ENCODE assay signal across 8 cellular contexts in genomic region chr5:139342423-139342723, GRCh38. TPM values are rescaled to one million over a fixed set of nuclear protein-coding genes. Genes with fewer than 3 reads are reported as not detected.
A peak's percentile ranks its signal among the peaks of the same experiment; 100 is the strongest.
DNase-seq lines count a peak whose midpoint lies in the region; ATAC-seq, FAIRE-seq and TF ChIP-seq lines count a peak whose summit lies in the region.

No MANE protein-coding gene starts in this region.

- H3K9me3 Mint-ChIP-seq in activated CD4-positive, alpha-beta T cell treated with anti-CD3 and anti-CD28 coated beads, Interleukin-2, amount 10 ng/mL, durations not matched to agents 7 days and 5 days = no peaks in the 10 kb centered on the region

- H3K4me1 ChIP-seq in GM12878 (ENCODE audit: control insufficient read depth, insufficient read depth, low read length) (peaks cover 11% of the 10 kb centered on the region), mucosa of rectum (ENCODE audit: control insufficient read depth in 2 of 2, insufficient read depth in 2 of 2, low read length in 2 of 2) (peaks cover 18 to 25% of the 10 kb centered on the region in 2 donors)

- no peak for DNase-seq in activated CD4-positive, alpha-beta T cell treated with anti-CD3 and anti-CD28 coated beads, Interleukin-2, amount 10 ng/mL, durations not matched to agents 7 days and 5 days
- DNase-seq in activated CD4-positive, alpha-beta T cell treated with anti-CD3 and anti-CD28 coated beads for 48 hours = no peak
- DNase-seq in HL-60 (ENCODE audit: low read depth in 1 of 2, low spot score in 1 of 2) = no peak
- no peak for DNase-seq in GM12878 (ENCODE audit: low read depth, low spot score)
- DNase-seq in DMS153 treated with DMSO at 0.1 percent for 48 hours (lab: John Stamatoyannopoulos, UW; ENCODE audit: unreplicated experiment) = no peak
- DNase-seq in T-helper 9 cell = no peak

- H3K27me3 ChIP-seq in HL-60 (ENCODE audit: insufficient read depth, poor library complexity, severe bottlenecking) (no peaks in the 10 kb centered on the region), GM12878 (replicated peaks in 1 of 2; ENCODE audit: control insufficient read depth in 2 of 2, insufficient read depth in 2 of 2, low read length in 1 of 2) (no peaks in the 10 kb centered on the region), mucosa of rectum (ENCODE audit: control insufficient read depth in 2 of 2, insufficient read depth in 2 of 2, low read length in 2 of 2) (no peaks in the 10 kb centered on the region)

- H3K4me3 ChIP-seq in HL-60 (replicated peaks; ENCODE audit: insufficient read depth, low read length) (peak overlapping the region; percentile 82), GM12878 (peak overlapping the region; percentile 93), mucosa of rectum (ENCODE audit: low read length in 2 of 2) (peak overlapping the region; percentile 99)

- TF ChIP-seq CTCF in HL-60 (IDR thresholded peaks at IDR 0.05; ENCODE audit: insufficient read depth, low read length) (no peak), GM12878 (IDR thresholded peaks at IDR 0.05 in 2 of 3, conservative IDR thresholded peaks at IDR 0.05 in 1 of 3; ENCODE audit: control insufficient read depth in 2 of 3, extremely low read depth in 1 of 3, insufficient read depth in 1 of 3, low read depth in 3 of 3, low read length in 3 of 3) (no peak)

- peak overlapping the region; percentile 11; the same call in 1 of the 2 replicates for H2AFZ ChIP-seq in GM12878 (ENCODE audit: control insufficient read depth, low read depth, low read length)

- H3K9ac ChIP-seq in GM12878 (ENCODE audit: control insufficient read depth, insufficient read depth, low read length) (peak overlapping the region; percentile 94), mucosa of rectum (ENCODE audit: low read depth in 1 of 2, low read length in 2 of 2) (peak overlapping the region; percentile 95 to 100)

- H3K27me3 Mint-ChIP-seq in activated CD4-positive, alpha-beta T cell treated with anti-CD3 and anti-CD28 coated beads, Interleukin-2, amount 10 ng/mL, durations not matched to agents 7 days and 5 days = no peaks in the 10 kb centered on the region

- SMC1A ChIA-PET in GM12878 (lab: Charles Lee; ENCODE audit: uncharacterized antibody, unreplicated experiment) = interaction anchor here (0.7 to 1.8 kb wide), 12 partner anchors 33 to 91 kb away, joined by 3 to 14 read pairs (median 5); partner anchors contain the start of gene SPATA24

- CTCF ChIA-PET in activated CD4-positive, alpha-beta T cell treated with anti-CD3 and anti-CD28 coated beads, Interleukin-2, amount 10 ng/mL, durations not matched to agents 7 days and 5 days (lab: Charles Lee) = interaction anchor here (0.6 to 3.3 kb wide), 18 partner anchors 8 to 68 kb away, joined by 3 to 28 read pairs (median 4); no protein-coding TSS in a partner anchor
- CTCF ChIA-PET in GM12878 (lab: Yijun Ruan, JAX) = interaction anchor here (0.6 to 3.1 kb wide), 24 partner anchors 9 to 171 kb away, joined by 3 to 24 read pairs (median 4); partner anchors contain the start of gene MZB1

- H3K4me1 Mint-ChIP-seq in activated CD4-positive, alpha-beta T cell treated with anti-CD3 and anti-CD28 coated beads, Interleukin-2, amount 10 ng/mL, durations not matched to agents 7 days and 5 days = peaks cover 38% of the 10 kb centered on the region

- TF ChIP-seq EP300 in GM12878 (IDR thresholded peaks at IDR 0.05; ENCODE audit: borderline replicate concordance in 1 of 2, control insufficient read depth in 1 of 2, low read depth in 2 of 2, low read length in 2 of 2) = no peak

- WGBS in GM12878 (ENCODE audit: insufficient coverage, insufficient replicate concordance, low lambda C conversion rate, missing lambda C conversion rate) = under 1% methylated on average over 16 of the region's 16 CpGs

- H3K36me3 ChIP-seq in GM12878 (ENCODE audit: control insufficient read depth in 2 of 2, insufficient read depth in 2 of 2, low read length in 1 of 2) = peaks cover 0 to 2% of the 10 kb centered on the region in 2 experiments; a peak in 1 of 4 replicates
- no peaks in the 10 kb centered on the region for H3K36me3 ChIP-seq in mucosa of rectum (ENCODE audit: control insufficient read depth in 2 of 2, insufficient read depth in 2 of 2, low read length in 2 of 2)

- peak; percentile 35 for FAIRE-seq in GM12878 (lab: Jason Lieb, UNC)

- H3K36me3 Mint-ChIP-seq in activated CD4-positive, alpha-beta T cell treated with anti-CD3 and anti-CD28 coated beads, Interleukin-2, amount 10 ng/mL, durations not matched to agents 7 days and 5 days (ENCODE audit: low read depth) = peaks cover 21% of the 10 kb centered on the region

- in situ Hi-C loops in GM12878 (cut with MboI) = no loop called here

- H3K9me3 ChIP-seq in GM12878 (replicated peaks; ENCODE audit: control insufficient read depth, insufficient read depth, low read length) (no peaks in the 10 kb centered on the region), mucosa of rectum (ENCODE audit: control insufficient read depth in 2 of 2, low read length in 2 of 2) (no peaks in the 10 kb centered on the region)

- peak overlapping the region; percentile 93 for H3K4me3 Mint-ChIP-seq in activated CD4-positive, alpha-beta T cell treated with anti-CD3 and anti-CD28 coated beads, Interleukin-2, amount 10 ng/mL, durations not matched to agents 7 days and 5 days

- BruUV-seq in GM12878 (replicated peaks; lab: Mats Ljungman, UMichigan) = no TSS peak

- no peak for TF ChIP-seq RAD21 in GM12878 (IDR thresholded peaks at IDR 0.05; ENCODE audit: insufficient read depth, low read depth, low read length)

- POLR2A ChIA-PET in activated CD4-positive, alpha-beta T cell treated with anti-CD3 and anti-CD28 coated beads, Interleukin-2, amount 10 ng/mL, durations not matched to agents 7 days and 5 days (lab: Charles Lee) = interaction anchor here (0.6 to 1.1 kb wide), 5 partner anchors 37 to 139 kb away, joined by 3 to 6 read pairs (median 4); no protein-coding TSS in a partner anchor
- POLR2A ChIA-PET in GM12878 (lab: Charles Lee) = interaction anchor here (0.6 to 3.2 kb wide), 15 partner anchors 10 to 801 kb away, joined by 3 to 51 read pairs (median 5); partner anchors contain the start of genes MATR3, MZB1 and SPATA24

- RAD21 ChIA-PET in GM12878 (lab: Charles Lee; ENCODE audit: unreplicated experiment) = interaction anchor here (0.7 to 3.8 kb wide), 12 partner anchors 8 to 553 kb away, joined by 3 to 42 read pairs (median 6); partner anchors contain the start of gene MZB1

- intact Hi-C loops in GM12878 (cut with micrococcal nuclease; ENCODE audit: unreplicated experiment) = no loop called here

- ATAC-seq in GM12878 (peak; percentile 88), GM21447 (IDR thresholded peaks at IDR 0.05; ENCODE audit: unreplicated experiment) (no peak)

- H4K20me1 ChIP-seq in GM12878 (ENCODE audit: control insufficient read depth, insufficient read depth) = no peaks in the 10 kb centered on the region

- H3K27ac ChIP-seq in HL-60 (replicated peaks) (peak overlapping the region; percentile 88), GM12878 (ENCODE audit: control insufficient read depth, insufficient read depth) (peak overlapping the region; percentile 92), mucosa of rectum (ENCODE audit: low read depth in 2 of 2, low read length in 2 of 2) (peak overlapping the region; percentile 98 to 100)

- peak overlapping the region; percentile 99 for H3K27ac Mint-ChIP-seq in activated CD4-positive, alpha-beta T cell treated with anti-CD3 and anti-CD28 coated beads, Interleukin-2, amount 10 ng/mL, durations not matched to agents 7 days and 5 days

- no peak for TF ChIP-seq POLR2A in GM12878 (IDR thresholded peaks at IDR 0.05; ENCODE audit: low read depth, low read length)

- H3K79me2 ChIP-seq in GM12878 (ENCODE audit: control insufficient read depth, insufficient read depth, low read length) = peaks cover 50% of the 10 kb centered on the region

- H3K4me2 ChIP-seq in GM12878 (ENCODE audit: control insufficient read depth, insufficient read depth) = peak overlapping the region; percentile 86

RNA-seq across cellular contexts. Expression of gene PAIP2, which starts 0.7 kb away (rescaled TPM):
- total RNA-seq in activated CD4-positive, alpha-beta T cell treated with anti-CD3 and anti-CD28 coated beads, Interleukin-2, amount 10 ng/mL, durations not matched to agents 7 days and 5 days = 10 to 100 TPM; 87.0 to 96.0 TPM
- 42.6 and 50.2 TPM in 2 replicates for total RNA-seq in GM12878 (2013; cell fraction: nucleolus; rRNA removed)
- total RNA-seq in GM12878 (2014; rRNA removed) (49.9 and 55.2 TPM in 2 replicates), GM12878 (2014; rRNA removed; fragmentation: Illumina TruSeq; extraction: Trizol) (57.6 and 58.4 TPM in 2 replicates), GM12878 (2021) (60.5 and 71.1 TPM in 2 replicates)
- polyA plus RNA-seq in GM12878 (2011; ENCODE audit: low read depth) = 70.0 TPM
- polyA plus RNA-seq in GM12878 (2011; rRNA removed) (143 and 198 TPM in 2 replicates), GM12878 (2014; fragmentation: Illumina TruSeq; extraction: Trizol) (105 and 125 TPM in 2 replicates), GM12878 (2014; fragmentation: Nextera tagmentation; extraction: Ambion mirVana) (100 to 1,000 TPM; 100 to 113 TPM), GM12878 (2014; rRNA removed) (51.8 and 67.3 TPM in 2 replicates), GM12878 (2016; fragmentation: Nextera tagmentation; extraction: Ambion mirVana) (100 to 1,000 TPM; 153 to 154 TPM)
- 55.0 and 60.8 TPM in 2 replicates for polyA plus RNA-seq in GM12878 (2011; cell fraction: cytosol; rRNA removed)
- polyA plus RNA-seq in GM12878 (2011; cell fraction: nucleus; rRNA removed) = 32.5 and 35.7 TPM in 2 replicates
- polyA plus RNA-seq in GM12878 (2012) = 95.1 and 144 TPM in 2 replicates
- polyA minus RNA-seq in GM12878 (2011; rRNA and poly(A)+ RNA removed) = 35.6 and 57.1 TPM in 2 replicates
- polyA minus RNA-seq in GM12878 (2011; cell fraction: cytosol; rRNA and poly(A)+ RNA removed) = 26.6 and 28.4 TPM in 2 replicates
- 12.2 and 16.5 TPM in 2 replicates for polyA minus RNA-seq in GM12878 (2011; cell fraction: nucleus; rRNA and poly(A)+ RNA removed)

RNA-seq across cellular contexts. Expression of gene SLC23A1, which starts 40.7 kb away (rescaled TPM):
- total RNA-seq in activated CD4-positive, alpha-beta T cell treated with anti-CD3 and anti-CD28 coated beads, Interleukin-2, amount 10 ng/mL, durations not matched to agents 7 days and 5 days = under 1 TPM; 0.75 to 0.77 TPM
- 24.3 and 24.7 TPM in 2 replicates for total RNA-seq in GM12878 (2013; cell fraction: nucleolus; rRNA removed)
- total RNA-seq in GM12878 (2014; rRNA removed) (0.98 and 1.2 TPM in 2 replicates), GM12878 (2014; rRNA removed; fragmentation: Illumina TruSeq; extraction: Trizol) (1.7 and 2.4 TPM in 2 replicates), GM12878 (2021) (4.1 and 4.7 TPM in 2 replicates)
- 1.2 TPM for polyA plus RNA-seq in GM12878 (2011; ENCODE audit: low read depth)
- polyA plus RNA-seq in GM12878 (2011; rRNA removed) (1.1 and 1.5 TPM in 2 replicates), GM12878 (2014; fragmentation: Illumina TruSeq; extraction: Trizol) (0.95 and 1.7 TPM in 2 replicates), GM12878 (2014; fragmentation: Nextera tagmentation; extraction: Ambion mirVana) (under 1 TPM; 0.35 to 0.74 TPM), GM12878 (2014; rRNA removed) (3.2 and 3.3 TPM in 2 replicates), GM12878 (2016; fragmentation: Nextera tagmentation; extraction: Ambion mirVana) (1 to 10 TPM; 1.5 to 1.6 TPM)
- polyA plus RNA-seq in GM12878 (2011; cell fraction: cytosol; rRNA removed) = 1.2 and 1.3 TPM in 2 replicates
- polyA plus RNA-seq in GM12878 (2011; cell fraction: nucleus; rRNA removed) = 18.8 and 22.0 TPM in 2 replicates
- 3.3 and 4.3 TPM in 2 replicates for polyA plus RNA-seq in GM12878 (2012)
- polyA minus RNA-seq in GM12878 (2011; rRNA and poly(A)+ RNA removed) = 5.6 and 11.2 TPM in 2 replicates
- not detected in 2 replicates for polyA minus RNA-seq in GM12878 (2011; cell fraction: cytosol; rRNA and poly(A)+ RNA removed)
- polyA minus RNA-seq in GM12878 (2011; cell fraction: nucleus; rRNA and poly(A)+ RNA removed) = 9.8 and 16.2 TPM in 2 replicates

RNA-seq across cellular contexts. Expression of gene MZB1, which starts 47.3 kb away (rescaled TPM):
- 10 to 100 TPM; 12.7 to 13.4 TPM for total RNA-seq in activated CD4-positive, alpha-beta T cell treated with anti-CD3 and anti-CD28 coated beads, Interleukin-2, amount 10 ng/mL, durations not matched to agents 7 days and 5 days
- total RNA-seq in GM12878 (2013; cell fraction: nucleolus; rRNA removed) = 108 and 124 TPM in 2 replicates
- total RNA-seq in GM12878 (2014; rRNA removed) = 211 and 238 TPM in 2 replicates
- 132 and 157 TPM in 2 replicates for total RNA-seq in GM12878 (2014; rRNA removed; fragmentation: Illumina TruSeq; extraction: Trizol)
- 200 and 218 TPM in 2 replicates for total RNA-seq in GM12878 (2021)
- 170 TPM for polyA plus RNA-seq in GM12878 (2011; ENCODE audit: low read depth)
- 37.4 and 65.2 TPM in 2 replicates for polyA plus RNA-seq in GM12878 (2011; rRNA removed)
- polyA plus RNA-seq in GM12878 (2011; cell fraction: cytosol; rRNA removed) = 96.6 and 144 TPM in 2 replicates
- 140 and 154 TPM in 2 replicates for polyA plus RNA-seq in GM12878 (2011; cell fraction: nucleus; rRNA removed)
- 253 and 361 TPM in 2 replicates for polyA plus RNA-seq in GM12878 (2012)
- 44.1 and 147 TPM in 2 replicates for polyA plus RNA-seq in GM12878 (2014; fragmentation: Illumina TruSeq; extraction: Trizol)
- 10 to 100 TPM; 19.3 to 56.9 TPM for polyA plus RNA-seq in GM12878 (2014; fragmentation: Nextera tagmentation; extraction: Ambion mirVana)
- 291 and 321 TPM in 2 replicates for polyA plus RNA-seq in GM12878 (2014; rRNA removed)
- polyA plus RNA-seq in GM12878 (2016; fragmentation: Nextera tagmentation; extraction: Ambion mirVana) = 100 to 1,000 TPM; 369 to 406 TPM
- 43.4 and 79.0 TPM in 2 replicates for polyA minus RNA-seq in GM12878 (2011; rRNA and poly(A)+ RNA removed)
- 21.8 and 23.1 TPM in 2 replicates for polyA minus RNA-seq in GM12878 (2011; cell fraction: cytosol; rRNA and poly(A)+ RNA removed)
- 58.2 and 93.9 TPM in 2 replicates for polyA minus RNA-seq in GM12878 (2011; cell fraction: nucleus; rRNA and poly(A)+ RNA removed)

RNA-seq across cellular contexts. Expression of gene MATR3, which starts 48.8 kb away (rescaled TPM):
- 100 to 1,000 TPM; 168 to 222 TPM for total RNA-seq in activated CD4-positive, alpha-beta T cell treated with anti-CD3 and anti-CD28 coated beads, Interleukin-2, amount 10 ng/mL, durations not matched to agents 7 days and 5 days
- total RNA-seq in GM12878 (2013; cell fraction: nucleolus; rRNA removed) = 599 and 630 TPM in 2 replicates
- total RNA-seq in GM12878 (2014; rRNA removed) (134 and 173 TPM in 2 replicates), GM12878 (2014; rRNA removed; fragmentation: Illumina TruSeq; extraction: Trizol) (394 and 401 TPM in 2 replicates), GM12878 (2021) (180 and 213 TPM in 2 replicates)
- 70.2 TPM for polyA plus RNA-seq in GM12878 (2011; ENCODE audit: low read depth)
- polyA plus RNA-seq in GM12878 (2011; rRNA removed) (230 and 407 TPM in 2 replicates), GM12878 (2014; fragmentation: Illumina TruSeq; extraction: Trizol) (276 and 414 TPM in 2 replicates), GM12878 (2014; fragmentation: Nextera tagmentation; extraction: Ambion mirVana) (100 to 1,000 TPM; 149 to 187 TPM), GM12878 (2014; rRNA removed) (194 and 201 TPM in 2 replicates), GM12878 (2016; fragmentation: Nextera tagmentation; extraction: Ambion mirVana) (100 to 1,000 TPM; 347 to 380 TPM)
- polyA plus RNA-seq in GM12878 (2011; cell fraction: cytosol; rRNA removed) = 102 and 125 TPM in 2 replicates
- polyA plus RNA-seq in GM12878 (2011; cell fraction: nucleus; rRNA removed) = 123 and 141 TPM in 2 replicates
- 146 and 152 TPM in 2 replicates for polyA plus RNA-seq in GM12878 (2012)
- polyA minus RNA-seq in GM12878 (2011; rRNA and poly(A)+ RNA removed) = 284 and 298 TPM in 2 replicates
- polyA minus RNA-seq in GM12878 (2011; cell fraction: cytosol; rRNA and poly(A)+ RNA removed) = 79.1 and 117 TPM in 2 replicates
- 110 and 161 TPM in 2 replicates for polyA minus RNA-seq in GM12878 (2011; cell fraction: nucleus; rRNA and poly(A)+ RNA removed)

RNA-seq across cellular contexts. Expression of gene PROB1, which starts 52.5 kb away (rescaled TPM):
- total RNA-seq in activated CD4-positive, alpha-beta T cell treated with anti-CD3 and anti-CD28 coated beads, Interleukin-2, amount 10 ng/mL, durations not matched to agents 7 days and 5 days = 1 to 10 TPM; 3.3 to 3.4 TPM
- 3.5 and 4.4 TPM in 2 replicates for total RNA-seq in GM12878 (2013; cell fraction: nucleolus; rRNA removed)
- total RNA-seq in GM12878 (2014; rRNA removed) (3.0 and 3.8 TPM in 2 replicates), GM12878 (2014; rRNA removed; fragmentation: Illumina TruSeq; extraction: Trizol) (1.7 and 2.0 TPM in 2 replicates), GM12878 (2021) (6.0 and 6.5 TPM in 2 replicates)
- polyA plus RNA-seq in GM12878 (2011; ENCODE audit: low read depth) = 1.4 TPM
- polyA plus RNA-seq in GM12878 (2011; rRNA removed) (0.59 and 1.1 TPM in 2 replicates), GM12878 (2014; fragmentation: Illumina TruSeq; extraction: Trizol) (0.78 and 1.4 TPM in 2 replicates), GM12878 (2014; fragmentation: Nextera tagmentation; extraction: Ambion mirVana) (under 1 TPM; 0.14 to 0.58 TPM), GM12878 (2014; rRNA removed) (4.7 and 5.1 TPM in 2 replicates), GM12878 (2016; fragmentation: Nextera tagmentation; extraction: Ambion mirVana) (1 to 10 TPM; 6.2 to 8.1 TPM)
- polyA plus RNA-seq in GM12878 (2011; cell fraction: cytosol; rRNA removed) = 1.3 and 2.2 TPM in 2 replicates
- 3.4 and 4.5 TPM in 2 replicates for polyA plus RNA-seq in GM12878 (2011; cell fraction: nucleus; rRNA removed)
- polyA plus RNA-seq in GM12878 (2012) = 3.8 and 5.2 TPM in 2 replicates
- polyA minus RNA-seq in GM12878 (2011; rRNA and poly(A)+ RNA removed) = 0.95 and 1.9 TPM in 2 replicates
- 0.73 and 1.1 TPM in 2 replicates for polyA minus RNA-seq in GM12878 (2011; cell fraction: cytosol; rRNA and poly(A)+ RNA removed)
- polyA minus RNA-seq in GM12878 (2011; cell fraction: nucleus; rRNA and poly(A)+ RNA removed) = 3.4 and 6.2 TPM in 2 replicates

Comparison
In these comparisons a context has a peak if more than half of its experiments do, and no peak if none do; other contexts are left out.
1. RNA of gene MZB1, which starts 47.3 kb away (total RNA-seq): 108 to 238 TPM in GM12878; 12.7 to 13.4 TPM in activated CD4-positive, alpha-beta T cell treated with anti-CD3 and anti-CD28 coated beads, Interleukin-2, amount 10 ng/mL, durations not matched to agents 7 days and 5 days; every median in the first group is over 4 times any median in the second.
2. Peak in every context shown above with its lines, with median percentiles within 50 percentile points of each other: H3K27ac ChIP-seq and H3K4me3 ChIP-seq.